In genomic region chr3:124676236-124676635, GRCh38 we compare ENCODE assay signal across 36 cellular contexts. TPM values are rescaled to one million over a fixed set of nuclear protein-coding genes. Genes with fewer than 3 reads are reported as not detected.
DNase-seq lines count a peak whose midpoint lies in the region; ATAC-seq, FAIRE-seq and TF ChIP-seq lines count a peak whose summit lies in the region.
"Had no signal": no experiment of that assay in that cellular context is flagged by ENCODE, and none has a peak within 500 bp of the region (broad histone marks: within the 10 kb centered on the region; RNA-seq: fewer than 3 reads in every experiment).

No MANE protein-coding gene starts in this region.

- H3K27me3 Mint-ChIP-seq in T-helper 17 cell: peaks cover 5% of the 10 kb centered on the region
- H3K27me3 Mint-ChIP-seq: CD4-positive, alpha-beta T cell; natural killer cell treated with Interleukin-12 subunit alpha and Interleukin-12 subunit beta and Interleukin-15 and Interleukin-18, amount 100 ng/mL, for 72 hours had no signal

- no peak overlapping the region for H2BK12ac ChIP-seq in mesenchymal stem cell (ENCODE audit: low read length in 2 of 2)

- no peak overlapping the region for H3K27ac ChIP-seq in brain microvascular endothelial cell
- no peak overlapping the region for H3K27ac ChIP-seq in mesenchymal stem cell (ENCODE audit: low read length, poor library complexity, severe bottlenecking)
- H3K27ac ChIP-seq: coronary artery, foreskin keratinocyte, hepatocyte, left lung, skin epidermis, testis, vagina had no signal

- H4K8ac ChIP-seq in mesenchymal stem cell (ENCODE audit: low read length): no peak overlapping the region

- 90% methylated on average over 3 of the region's 3 CpGs for WGBS in mesenchymal stem cell

- in situ Hi-C loops in brain microvascular endothelial cell (cut with HindIII; ENCODE audit: low pct_ligation_motif_present, low sequenced_read_pairs) (loop anchor here (25.0 kb wide), 1 partner anchor 114 kb away; no protein-coding TSS in a partner anchor), GM13976 (cut with MboI; ENCODE audit: low sequenced_read_pairs, unreplicated experiment) (loop anchor here (25.0 kb wide), 1 partner anchor 339 kb away; no protein-coding TSS in a partner anchor)

- no peak overlapping the region for H2BK5ac ChIP-seq in mesenchymal stem cell (ENCODE audit: low read depth, low read length, poor library complexity, severe bottlenecking)

- no peak overlapping the region for H2BK15ac ChIP-seq in mesenchymal stem cell (ENCODE audit: low read depth, poor library complexity, severe bottlenecking)

- H3K23ac ChIP-seq in mesenchymal stem cell (ENCODE audit: low read length in 2 of 2): no peak overlapping the region

- TF ChIP-seq CTCF in AG09309 (IDR thresholded peaks at IDR 0.05; ENCODE audit: control insufficient read depth, insufficient read depth, low read depth, low read length, missing control alignments) (no peak), brain microvascular endothelial cell (IDR thresholded peaks at IDR 0.05; ENCODE audit: low read depth, low read length, missing control alignments) (no peak), GM13976 (IDR thresholded peaks at IDR 0.05; ENCODE audit: borderline replicate concordance, control extremely low read depth, extremely low read depth, insufficient read depth, missing control alignments) (no peak)

- peaks cover 3% of the 10 kb centered on the region for H3K4me1 Mint-ChIP-seq in T-helper 17 cell

- peak overlapping the region; percentile 55 for H3K9ac ChIP-seq in mesenchymal stem cell (ENCODE audit: low read length)

- no peak overlapping the region for H2BK120ac ChIP-seq in mesenchymal stem cell (ENCODE audit: low read depth, low read length)

- no peak overlapping the region for H2AK5ac ChIP-seq in mesenchymal stem cell (ENCODE audit: low read length, severe bottlenecking)

- no peak overlapping the region for H3K14ac ChIP-seq in mesenchymal stem cell (ENCODE audit: low read length in 2 of 2)

- H3K36me3 Mint-ChIP-seq in T-helper 17 cell (ENCODE audit: low read depth): peaks cover 4% of the 10 kb centered on the region
- H3K36me3 Mint-ChIP-seq: stimulated activated effector memory CD8-positive, alpha-beta T cell treated with anti-CD3 and anti-CD28 coated beads, Interleukin-12 subunit alpha, Interleukin-12 subunit beta, amount 100 ng/mL, for 72 hours had no signal

- no peak overlapping the region for H3K4ac ChIP-seq in mesenchymal stem cell (ENCODE audit: low read depth in 1 of 2, low read length in 2 of 2)

- H3K4me3 ChIP-seq in AG09309 (ENCODE audit: control insufficient read depth, low read depth, low read length) (no peak overlapping the region), brain microvascular endothelial cell (ENCODE audit: low read depth, low read length) (no peak overlapping the region), mesenchymal stem cell (ENCODE audit: insufficient read depth in 1 of 2, low read depth in 1 of 2, low read length in 2 of 2) (no peak overlapping the region)
- H3K4me3 ChIP-seq: coronary artery, hepatocyte, left lung, skin epidermis, testis, vagina had no signal

- no peak overlapping the region for H3K27ac Mint-ChIP-seq in T-helper 17 cell
- H3K27ac Mint-ChIP-seq: activated CD4-positive, alpha-beta T cell treated with anti-CD3 and anti-CD28 coated beads, Interleukin-2, amount 10 ng/mL, durations not matched to agents 24 days and 14 days; activated naive CD8-positive, alpha-beta T cell treated with anti-CD3 and anti-CD28 coated beads, Interleukin-2, amount 10 ng/mL, durations not matched to agents 7 days and 5 days; activated T-helper 2 cell treated with anti-CD3 and anti-CD28 coated beads, Interferon-gamma antibody, Interleukin-2, Interleukin-4, amounts not matched to agents 10 μg/mL and 5 μg/mL and 100 μg/mL, durations not matched to agents 14 hours and 24 hours and 36 hours; CD4-positive, alpha-beta T cell; natural killer cell treated with Interleukin-12 subunit alpha and Interleukin-12 subunit beta and Interleukin-15 and Interleukin-18, amount 100 ng/mL, for 72 hours; stimulated activated effector memory CD8-positive, alpha-beta T cell treated with anti-CD3 and anti-CD28 coated beads, Interleukin-12 subunit alpha, Interleukin-12 subunit beta, amount 100 ng/mL, for 72 hours had no signal

- H3K36me3 ChIP-seq in brain microvascular endothelial cell (replicated peaks) (no peaks in the 10 kb centered on the region), mesenchymal stem cell (ENCODE audit: control insufficient read depth in 1 of 2, insufficient read depth in 2 of 2, low read depth in 1 of 2, low read length in 2 of 2) (peaks cover 0 to 11% of the 10 kb centered on the region in 2 experiments)
- H3K36me3 ChIP-seq: vagina had no signal

- no peak for FAIRE-seq in RCC 7860 (lab: Jason Lieb, UNC)
- no peak for FAIRE-seq in GM12891 (lab: Jason Lieb, UNC)
- FAIRE-seq: bronchial epithelial cell had no signal

- H3K4me3 Mint-ChIP-seq in T-helper 17 cell: no peak overlapping the region
- H3K4me3 Mint-ChIP-seq: activated CD4-positive, alpha-beta T cell treated with anti-CD3 and anti-CD28 coated beads, Interleukin-2, amount 10 ng/mL, durations not matched to agents 24 days and 14 days; activated naive CD8-positive, alpha-beta T cell treated with anti-CD3 and anti-CD28 coated beads, Interleukin-2, amount 10 ng/mL, durations not matched to agents 7 days and 5 days; CD4-positive, alpha-beta T cell; immature natural killer cell; natural killer cell treated with Interleukin-12 subunit alpha and Interleukin-12 subunit beta and Interleukin-15 and Interleukin-18, amount 100 ng/mL, for 72 hours; stimulated activated effector memory CD8-positive, alpha-beta T cell treated with anti-CD3 and anti-CD28 coated beads, Interleukin-12 subunit alpha, Interleukin-12 subunit beta, amount 100 ng/mL, for 72 hours had no signal

- TF ChIP-seq POLR2A in GM12891 (IDR thresholded peaks at IDR 0.05; ENCODE audit: low read depth, low read length): no peak

- H4K91ac ChIP-seq in mesenchymal stem cell (ENCODE audit: low read length): no peak overlapping the region

- no peaks in the 10 kb centered on the region for H3K9me3 ChIP-seq in mesenchymal stem cell (ENCODE audit: control insufficient read depth, low read length)
- no peaks in the 10 kb centered on the region for H3K9me3 ChIP-seq in T-helper 17 cell (ENCODE audit: control insufficient read depth, low read length, poor library complexity, severe bottlenecking)
- H3K9me3 ChIP-seq: left lung, testis, vagina had no signal

- H3K4me1 ChIP-seq in mesenchymal stem cell (ENCODE audit: control insufficient read depth, insufficient read depth, low read depth, low read length): no peaks in the 10 kb centered on the region
- H3K4me1 ChIP-seq: foreskin keratinocyte, left lung, testis, vagina had no signal

- H3K27me3 ChIP-seq in brain microvascular endothelial cell (replicated peaks) (no peaks in the 10 kb centered on the region), mesenchymal stem cell (ENCODE audit: control insufficient read depth in 1 of 2, insufficient read depth in 1 of 2, low read length in 2 of 2) (no peaks in the 10 kb centered on the region)
- H3K27me3 ChIP-seq: foreskin keratinocyte, hepatocyte, left lung, testis, vagina had no signal

- no peak overlapping the region for H2AFZ ChIP-seq in mesenchymal stem cell (ENCODE audit: low read depth, low read length)
- H2AFZ ChIP-seq: hepatocyte had no signal

- no peaks in the 10 kb centered on the region for H3K79me1 ChIP-seq in mesenchymal stem cell (replicated peaks; ENCODE audit: low read length, poor library complexity, severe bottlenecking)

- no peak overlapping the region for H3K18ac ChIP-seq in mesenchymal stem cell (ENCODE audit: low read depth in 1 of 2, low read length in 2 of 2)

- no peak for ATAC-seq in T-helper 17 cell
- ATAC-seq: foreskin keratinocyte; HCT116; left lung; natural killer cell treated with Interleukin-12 subunit alpha and Interleukin-12 subunit beta and Interleukin-15 and Interleukin-18, amount 100 ng/mL, for 72 hours; stimulated activated effector memory CD8-positive, alpha-beta T cell treated with anti-CD3 and anti-CD28 coated beads, Interleukin-12 subunit alpha, Interleukin-12 subunit beta, amount 100 ng/mL, for 72 hours had no signal

- DNase-seq in AG09309 (ENCODE audit: low read depth) (peak; percentile 78), HT1080 (ENCODE audit: low read depth) (peak; percentile 68), brain microvascular endothelial cell (peak; percentile 24), mesenchymal stem cell (no peak), GM13976 (ENCODE audit: low spot score) (no peak), RCC 7860 (ENCODE audit: low spot score) (no peak), T-helper 17 cell (no peak), GM12891 (ENCODE audit: insufficient read length, low spot score) (no peak)
- DNase-seq: ACHN; activated CD4-positive, alpha-beta T cell treated with anti-CD3 and anti-CD28 coated beads, Interleukin-2, amount 10 ng/mL, durations not matched to agents 24 days and 14 days; activated naive CD8-positive, alpha-beta T cell treated with anti-CD3 and anti-CD28 coated beads, Interleukin-2, amount 10 ng/mL, durations not matched to agents 7 days and 5 days; CD4-positive, alpha-beta T cell; DMS 273 treated with DMSO at 0.1 percent for 48 hours; foreskin keratinocyte; GDM1; immature natural killer cell; Kasumi-1; left lung; NCI-H1092; NCI-H1930; NCI-H226; NCI-H774; OCI-M1; posterior cingulate gyrus; SHP77 treated with DMSO at 0.1 percent for 48 hours; stimulated activated CD4-positive, alpha-beta T cell treated with anti-CD3 and anti-CD28 coated beads, Interleukin-1b, Interleukin-23, amount 100 ng/mL, for 48 hours; testis had no signal

- no peak overlapping the region for H3K4me2 ChIP-seq in mesenchymal stem cell (ENCODE audit: low read length, poor library complexity, severe bottlenecking)
- H3K4me2 ChIP-seq: hepatocyte had no signal

TF ChIP-seq in GM12891, 5 proteins besides CTCF, POLR2A, EP300 and RAD21:
- no peak for TF ChIP-seq PAX5 (IDR thresholded peaks at IDR 0.05; ENCODE audit: insufficient read depth, low read length, severe bottlenecking)
- no peak for TF ChIP-seq POU2F2 (IDR thresholded peaks at IDR 0.05; ENCODE audit: low read depth, low read length)
TF ChIP-seq in GM12891: peak in this region for 0.

RNA-seq across cellular contexts. Expression of gene UMPS, which starts 54.0 kb away (rescaled TPM):
- total RNA-seq in HT1080 (2014; rRNA removed; shearing (Covaris generic)): 98.9 and 118 TPM in 2 replicates
- polyA plus RNA-seq in HT1080 (2015; cell fraction: cytosol; rRNA removed): 54.2 and 70.7 TPM in 2 replicates
- polyA plus RNA-seq in HT1080 (2015; cell fraction: nucleus; rRNA removed): 73.6 and 81.9 TPM in 2 replicates
- 10.5 TPM for polyA plus RNA-seq in mesenchymal stem cell (2013, experiment 1 of 2)
- polyA plus RNA-seq in mesenchymal stem cell (2013, experiment 2 of 2): 10.9 TPM
- total RNA-seq in T-helper 17 cell: 10 to 100 TPM; 12.1 to 17.0 TPM
- 25.9 TPM for polyA plus RNA-seq in GM12891 (2012; ENCODE audit: low read depth, missing spikeins)

Comparison
In these comparisons a context has a peak if more than half of its experiments do, and no peak if none do; other contexts are left out.
1. DNase-seq: peak in AG09309 (single experiment), HT1080 (single experiment) and brain microvascular endothelial cell (single experiment); none in mesenchymal stem cell (single experiment), GM13976 (single experiment), RCC 7860 (single experiment), T-helper 17 cell (0 of 3) and GM12891 (single experiment).